In the genomic region with DNA sequence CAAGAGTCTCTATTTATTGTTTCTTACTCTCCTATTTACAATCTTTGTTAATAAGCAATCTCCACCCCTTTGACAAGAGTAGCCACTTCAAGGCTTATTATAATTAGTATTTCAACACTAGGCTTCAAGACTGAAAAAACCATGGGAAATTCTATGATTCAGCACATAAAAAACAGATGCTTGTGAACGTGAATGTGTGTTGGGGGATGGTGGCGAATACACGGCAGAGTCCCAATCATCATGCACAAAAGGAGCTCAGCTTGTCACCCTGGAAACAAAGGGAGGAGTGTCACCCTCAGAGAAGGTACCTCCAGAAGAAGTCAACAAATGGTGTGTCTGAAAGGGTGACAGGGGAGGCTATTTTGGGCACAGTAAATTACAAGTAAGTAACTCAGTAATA, we compare ENCODE assay signal across 17 cellular contexts.
DNase-seq lines count a peak whose midpoint lies in the region; ATAC-seq, FAIRE-seq and TF ChIP-seq lines count a peak whose summit lies in the region.
"Had no signal": no experiment of that assay in that cellular context is flagged by ENCODE, and none has a peak within 500 bp of the region (broad histone marks: within the 10 kb centered on the region; RNA-seq: fewer than 3 reads in every experiment).

No MANE protein-coding gene starts in this region.

- no peak overlapping the region for H3K4me3 Mint-ChIP-seq in activated CD8-positive, alpha-beta T cell treated with anti-CD3 and anti-CD28 coated beads, Interleukin-2, amount 10 ng/mL, durations not matched to agents 7 days and 5 days
- H3K4me3 Mint-ChIP-seq: activated CD4-positive, alpha-beta memory T cell treated with anti-CD3 and anti-CD28 coated beads, Interleukin-2, amount 10 ng/mL, durations not matched to agents 7 days and 5 days; memory B cell had no signal

- H3K36me3 ChIP-seq in HepG2 (replicated peaks in 1 of 2; ENCODE audit: control insufficient read depth in 1 of 2, insufficient read depth in 2 of 2, low read length in 2 of 2): no peaks in the 10 kb centered on the region
- H3K36me3 ChIP-seq in right lobe of liver: no peaks in the 10 kb centered on the region
- H3K36me3 ChIP-seq: ovary had no signal

- ATAC-seq in HepG2 (no peak), right lobe of liver (no peak), HG03045 (IDR thresholded peaks at IDR 0.05; ENCODE audit: unreplicated experiment) (no peak), omental fat pad (ENCODE audit: low FRiP score) (no peak), GM19397 (IDR thresholded peaks at IDR 0.05; ENCODE audit: unreplicated experiment) (no peak)
- no peak for ATAC-seq in activated CD8-positive, alpha-beta T cell treated with anti-CD3 and anti-CD28 coated beads, Interleukin-2, amount 10 ng/mL, durations not matched to agents 7 days and 5 days

- H3K36me3 Mint-ChIP-seq in activated CD8-positive, alpha-beta T cell treated with anti-CD3 and anti-CD28 coated beads, Interleukin-2, amount 10 ng/mL, durations not matched to agents 7 days and 5 days (ENCODE audit: low read depth): no peaks in the 10 kb centered on the region
- H3K36me3 Mint-ChIP-seq: memory B cell had no signal

- H4K20me1 ChIP-seq in HepG2 (ENCODE audit: insufficient read depth, low read length): no peaks in the 10 kb centered on the region

- TF ChIP-seq CTCF in HepG2 (CRISPR knock-in tag; IDR thresholded peaks at IDR 0.05) (no peak), right lobe of liver (IDR thresholded peaks at IDR 0.05) (no peak), fibroblast of villous mesenchyme (IDR thresholded peaks at IDR 0.05; ENCODE audit: insufficient read depth, low read depth, low read length) (no peak), omental fat pad (IDR thresholded peaks at IDR 0.05) (no peak)

- H3K4me1 Mint-ChIP-seq in activated CD8-positive, alpha-beta T cell treated with anti-CD3 and anti-CD28 coated beads, Interleukin-2, amount 10 ng/mL, durations not matched to agents 7 days and 5 days (ENCODE audit: low read depth): no peaks in the 10 kb centered on the region
- H3K4me1 Mint-ChIP-seq: activated CD4-positive, alpha-beta memory T cell treated with anti-CD3 and anti-CD28 coated beads, Interleukin-2, amount 10 ng/mL, durations not matched to agents 7 days and 5 days; memory B cell had no signal

- no peaks in the 10 kb centered on the region for H3K79me2 ChIP-seq in HepG2 (ENCODE audit: insufficient read depth, low read length)

- H3K27me3 ChIP-seq in HepG2 (ENCODE audit: control insufficient read depth in 1 of 2, insufficient read depth in 2 of 2, low read length in 2 of 2) (no peaks in the 10 kb centered on the region; a peak in 1 of 5 replicates), right lobe of liver (no peaks in the 10 kb centered on the region)
- H3K27me3 ChIP-seq: ascending aorta, ovary had no signal

- WGBS in HepG2 (ENCODE audit: low lambda C conversion rate): 81% methylated on average over 3 of the region's 3 CpGs
- WGBS in right lobe of liver (ENCODE audit: insufficient coverage, low coverage, low lambda C conversion rate, missing lambda C conversion rate): 33% methylated on average over 3 of the region's 3 CpGs

- no peaks in the 10 kb centered on the region for H3K9me3 ChIP-seq in HepG2 (ENCODE audit: low read length)
- H3K9me3 ChIP-seq in right lobe of liver: no peaks in the 10 kb centered on the region
- H3K9me3 ChIP-seq: ascending aorta, ovary had no signal

- POLR2A ChIA-PET in HepG2 (lab: Yijun Ruan, JAX): interaction anchor here (3.5 kb wide), 1 partner anchor 16 kb away, joined by 14 read pairs; no protein-coding TSS in a partner anchor
- POLR2A ChIA-PET in activated CD8-positive, alpha-beta T cell treated with anti-CD3 and anti-CD28 coated beads, Interleukin-2, amount 10 ng/mL, durations not matched to agents 7 days and 5 days (lab: Charles Lee): no interaction called here

- H3K27me3 Mint-ChIP-seq in activated CD8-positive, alpha-beta T cell treated with anti-CD3 and anti-CD28 coated beads, Interleukin-2, amount 10 ng/mL, durations not matched to agents 7 days and 5 days (ENCODE audit: low read depth): no peaks in the 10 kb centered on the region
- H3K27me3 Mint-ChIP-seq: activated CD4-positive, alpha-beta memory T cell treated with anti-CD3 and anti-CD28 coated beads, Interleukin-2, amount 10 ng/mL, durations not matched to agents 7 days and 5 days; memory B cell had no signal

- no peak for TF ChIP-seq EP300 in HepG2 (IDR thresholded peaks at IDR 0.05; ENCODE audit: low read depth in 2 of 2, low read length in 2 of 2)
- no peak for TF ChIP-seq EP300 in HepG2 (CRISPR knock-in tag; IDR thresholded peaks at IDR 0.05; ENCODE audit: borderline replicate concordance)

- BruUV-seq in HepG2 (replicated peaks; lab: Mats Ljungman, UMichigan): no TSS peak

- H3K27ac ChIP-seq in HepG2 (ENCODE audit: extremely low read length, insufficient read depth, low read length) (no peak overlapping the region), right lobe of liver (no peak overlapping the region)
- H3K27ac ChIP-seq: ascending aorta, ovary had no signal

- in situ Hi-C loops in HepG2 (cut with HindIII; ENCODE audit: extremely low pct_ligation_motif_present, low pct_unique_long_range_greater_than_20kb): no loop called here

- H3K4me3 ChIP-seq in HepG2 (replicated peaks in 1 of 3; ENCODE audit: insufficient read depth in 1 of 3, low read depth in 2 of 3, low read length in 3 of 3) (no peak overlapping the region), right lobe of liver (no peak overlapping the region), fibroblast of villous mesenchyme (ENCODE audit: low read depth, low read length) (no peak overlapping the region)
- H3K4me3 ChIP-seq: ascending aorta, ovary had no signal

- FAIRE-seq in HepG2 (lab: Jason Lieb, UNC): no peak
- FAIRE-seq: frontal cortex had no signal

- no peak for DNase-seq in HepG2 (ENCODE audit: low spot score)
- no peak for DNase-seq in right lobe of liver
- DNase-seq in NCI-H345 (lab: John Stamatoyannopoulos, UW): peak; percentile 40
- peak; percentile 89 for DNase-seq in fibroblast of villous mesenchyme (ENCODE audit: low read depth)
- no peak for DNase-seq in activated CD8-positive, alpha-beta T cell treated with anti-CD3 and anti-CD28 coated beads, Interleukin-2, amount 10 ng/mL, durations not matched to agents 7 days and 5 days
- DNase-seq in omental fat pad (ENCODE audit: low spot score): no peak
- DNase-seq: activated CD4-positive, alpha-beta memory T cell treated with anti-CD3 and anti-CD28 coated beads, Interleukin-2, amount 10 ng/mL, durations not matched to agents 7 days and 5 days; DMS 273 treated with DMSO at 0.1 percent for 48 hours; effector CD8-positive, alpha-beta T cell; ovary; SHP77 had no signal

- TF ChIP-seq RAD21 in HepG2 (CRISPR knock-in tag; IDR thresholded peaks at IDR 0.05): no peak

- no peaks in the 10 kb centered on the region for H3K9me3 Mint-ChIP-seq in activated CD8-positive, alpha-beta T cell treated with anti-CD3 and anti-CD28 coated beads, Interleukin-2, amount 10 ng/mL, durations not matched to agents 7 days and 5 days (ENCODE audit: insufficient read depth)
- H3K9me3 Mint-ChIP-seq: activated CD4-positive, alpha-beta memory T cell treated with anti-CD3 and anti-CD28 coated beads, Interleukin-2, amount 10 ng/mL, durations not matched to agents 7 days and 5 days; activated T-helper 2 cell treated with anti-CD3 and anti-CD28 coated beads, Interferon-gamma antibody, Interleukin-2, Interleukin-4, amounts not matched to agents 10 μg/mL and 5 μg/mL and 100 μg/mL, durations not matched to agents 14 hours and 24 hours and 36 hours; memory B cell had no signal

- intact Hi-C loops in HepG2 (cut with micrococcal nuclease; ENCODE audit: unreplicated experiment) (no loop called here), right lobe of liver (cut with DNase I) (no loop called here)

- peak overlapping the region; percentile 3 for H2AFZ ChIP-seq in HepG2 (ENCODE audit: low read length)

- H3K4me1 ChIP-seq in HepG2 (ENCODE audit: insufficient read depth, low read length): peaks cover 12% of the 10 kb centered on the region
- no peaks in the 10 kb centered on the region for H3K4me1 ChIP-seq in right lobe of liver
- H3K4me1 ChIP-seq: ascending aorta had no signal

- CTCF ChIA-PET in HepG2 (lab: Yijun Ruan, JAX; ENCODE audit: low intra/inter-chr PET ratio, low total read pairs): no interaction called here
- CTCF ChIA-PET in activated CD8-positive, alpha-beta T cell treated with anti-CD3 and anti-CD28 coated beads, Interleukin-2, amount 10 ng/mL, durations not matched to agents 7 days and 5 days (lab: Charles Lee): no interaction called here

- no peak for TF ChIP-seq POLR2A in HepG2 (IDR thresholded peaks at IDR 0.05; ENCODE audit: insufficient read depth in 1 of 2, low read depth in 2 of 2, low read length in 2 of 2)
- no peak for TF ChIP-seq POLR2A in right lobe of liver (IDR thresholded peaks at IDR 0.05)

- H3K27ac Mint-ChIP-seq in activated CD8-positive, alpha-beta T cell treated with anti-CD3 and anti-CD28 coated beads, Interleukin-2, amount 10 ng/mL, durations not matched to agents 7 days and 5 days: no peak overlapping the region
- H3K27ac Mint-ChIP-seq: activated CD4-positive, alpha-beta memory T cell treated with anti-CD3 and anti-CD28 coated beads, Interleukin-2, amount 10 ng/mL, durations not matched to agents 7 days and 5 days; activated T-helper 2 cell treated with anti-CD3 and anti-CD28 coated beads, Interferon-gamma antibody, Interleukin-2, Interleukin-4, amounts not matched to agents 10 μg/mL and 5 μg/mL and 100 μg/mL, durations not matched to agents 14 hours and 24 hours and 36 hours; memory B cell had no signal

- no peak overlapping the region for H3K9ac ChIP-seq in HepG2 (ENCODE audit: insufficient read depth, low read depth, low read length)

- H3K4me2 ChIP-seq in HepG2 (ENCODE audit: low read depth, low read length): no peak overlapping the region

TF ChIP-seq in HepG2, 621 proteins besides CTCF, POLR2A, EP300 and RAD21 (continues in another document):
- TF ChIP-seq SAP130 (CRISPR knock-in tag; IDR thresholded peaks at IDR 0.05; ENCODE audit: low read depth) (no peak), ADNP (CRISPR knock-in tag; IDR thresholded peaks at IDR 0.05) (no peak), HMGA1 (CRISPR knock-in tag; conservative IDR thresholded peaks at IDR 0.05) (no peak), PHF20 (CRISPR knock-in tag; IDR thresholded peaks at IDR 0.05) (no peak)

Comparison
In these comparisons a context has a peak if more than half of its experiments do, and no peak if none do; other contexts are left out.
1. DNase-seq: peak in NCI-H345 (single experiment) and fibroblast of villous mesenchyme (single experiment); none in HepG2 (single experiment), right lobe of liver (0 of 3), activated CD8-positive, alpha-beta T cell treated with anti-CD3 and anti-CD28 coated beads, Interleukin-2, amount 10 ng/mL, durations not matched to agents 7 days and 5 days (single experiment) and omental fat pad (single experiment).